15 cellular contexts compared by ENCODE assay signal in the genomic region with DNA sequence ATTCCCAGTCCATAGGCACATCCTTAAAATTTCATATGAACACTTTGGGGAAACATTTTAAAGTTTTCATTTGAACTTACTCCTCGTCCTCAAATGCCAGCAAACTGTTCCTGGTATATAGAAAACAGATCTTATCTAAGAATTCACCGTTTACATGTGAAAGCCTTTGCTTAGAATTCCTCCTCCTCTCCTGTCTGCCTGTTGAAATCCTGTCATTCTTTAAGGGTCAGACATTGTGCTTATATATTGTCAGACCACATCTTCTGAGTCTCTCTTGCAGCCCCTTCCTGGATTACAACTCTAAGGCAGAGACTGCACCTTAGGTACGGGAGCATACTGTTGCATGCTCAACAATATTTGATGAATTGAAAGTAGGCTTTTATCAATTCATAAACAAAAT.
DNase-seq lines count a peak whose midpoint lies in the region; ATAC-seq and TF ChIP-seq lines count a peak whose summit lies in the region.
"Had no signal": no experiment of that assay in that cellular context is flagged by ENCODE, and none has a peak within 500 bp of the region (broad histone marks: within the 10 kb centered on the region; RNA-seq: fewer than 3 reads in every experiment).

No MANE protein-coding gene starts in this region.

- no peaks in the 10 kb centered on the region for H3K36me3 ChIP-seq in Caco-2 (ENCODE audit: control insufficient read depth, insufficient read depth, low read length)
- H3K36me3 ChIP-seq in HUES64 (ENCODE audit: insufficient read depth, low read length), result no peaks in the 10 kb centered on the region
- H3K36me3 ChIP-seq in endodermal cell (ENCODE audit: control insufficient read depth, insufficient read depth, low read length), result no peaks in the 10 kb centered on the region
- H3K36me3 ChIP-seq in thyroid gland, result no peaks in the 10 kb centered on the region

- peak overlapping the region; percentile 75 for H3K27ac Mint-ChIP-seq in Caco-2 (ENCODE audit: unreplicated experiment)
- H3K27ac Mint-ChIP-seq in endodermal cell, result peak overlapping the region; percentile 85
- peak overlapping the region; percentile 5 for H3K27ac Mint-ChIP-seq in mesothelial cell of epicardium
- H3K27ac Mint-ChIP-seq: CD8-positive, alpha-beta T cell had no signal

- H3K27me3 Mint-ChIP-seq in Caco-2 (ENCODE audit: insufficient read depth, unreplicated experiment) (no peaks in the 10 kb centered on the region), endodermal cell (ENCODE audit: insufficient read depth) (no peaks in the 10 kb centered on the region), mesothelial cell of epicardium (ENCODE audit: low read depth) (no peaks in the 10 kb centered on the region)

- WGBS in HUES64, result 74% methylated on average over 3 of the region's 3 CpGs
- WGBS in endodermal cell (ENCODE audit: insufficient coverage in 1 of 2, insufficient read length in 1 of 2), 2 experiments, result 58 to 79% methylated on average over 2 to 3 of the region's 3 CpGs
- 74 to 76% methylated on average over 3 of the region's 3 CpGs for WGBS in thyroid gland, 2 donors

- intact Hi-C loops in Caco-2 (cut with micrococcal nuclease; ENCODE audit: unreplicated experiment), result no loop called here
- intact Hi-C loops in thyroid gland (cut with DNase I), result no loop called here

- CTCF ChIA-PET in Caco-2 (lab: Charles Lee), result no interaction called here

- H3K4me1 Mint-ChIP-seq in Caco-2 (ENCODE audit: low read depth, unreplicated experiment) (peaks cover 17% of the 10 kb centered on the region), endodermal cell (peaks cover 10% of the 10 kb centered on the region), mesothelial cell of epicardium (peaks cover 12% of the 10 kb centered on the region)
- H3K4me1 Mint-ChIP-seq: CD14-positive monocyte had no signal

- no peak for TF ChIP-seq POLR2A in thyroid gland (IDR thresholded peaks at IDR 0.05)

- H3K4me3 ChIP-seq in Caco-2 (ENCODE audit: low read depth, low read length) (no peak overlapping the region), HUES64 (ENCODE audit: low read length) (peak overlapping the region; percentile 7; the same call in 1 of the 2 replicates), endodermal cell (ENCODE audit: low read length) (no peak overlapping the region), thyroid gland (replicated peaks in 1 of 3) (no peak overlapping the region)

- TF ChIP-seq CTCF in Caco-2 (IDR thresholded peaks at IDR 0.05; ENCODE audit: insufficient read depth in 1 of 2, low read depth in 1 of 2, low read length in 1 of 2, severe bottlenecking in 1 of 2, unreplicated experiment in 1 of 2), result no peak
- no peak for TF ChIP-seq CTCF in endodermal cell (conservative IDR thresholded peaks at IDR 0.05)
- no peak for TF ChIP-seq CTCF in mesothelial cell of epicardium (IDR thresholded peaks at IDR 0.05; ENCODE audit: unreplicated experiment)
- TF ChIP-seq CTCF in thyroid gland (IDR thresholded peaks at IDR 0.05), result no peak

- H3K4me1 ChIP-seq in Caco-2 (peaks cover 7% of the 10 kb centered on the region), HUES64 (ENCODE audit: insufficient read depth, low read length) (peaks cover 18% of the 10 kb centered on the region), endodermal cell (ENCODE audit: control insufficient read depth, insufficient read depth, low read length) (peaks cover 11% of the 10 kb centered on the region), thyroid gland (no peaks in the 10 kb centered on the region)

- peak overlapping the region; percentile 51 for H3K9ac ChIP-seq in HUES64 (ENCODE audit: low read depth, low read length)
- H3K9ac ChIP-seq in endodermal cell (ENCODE audit: extremely low read depth, low read length, poor library complexity, severe bottlenecking), result peak overlapping the region; percentile 23

- H3K4me3 Mint-ChIP-seq in Caco-2 (ENCODE audit: unreplicated experiment) (no peak overlapping the region), endodermal cell (no peak overlapping the region), mesothelial cell of epicardium (no peak overlapping the region)
- H3K4me3 Mint-ChIP-seq: CD14-positive monocyte; CD8-positive, alpha-beta T cell had no signal

- no peaks in the 10 kb centered on the region for H3K9me3 Mint-ChIP-seq in Caco-2 (ENCODE audit: unreplicated experiment)
- no peaks in the 10 kb centered on the region for H3K9me3 Mint-ChIP-seq in endodermal cell
- peaks cover 22% of the 10 kb centered on the region for H3K9me3 Mint-ChIP-seq in mesothelial cell of epicardium

- DNase-seq in Caco-2 (no peak), endodermal cell (no peak), mesothelial cell of epicardium (ENCODE audit: low spot score in 2 of 2, unreplicated experiment in 2 of 2) (no peak), LoVo (ENCODE audit: low spot score) (no peak), thyroid gland (no peak)
- DNase-seq in activated CD4-positive, alpha-beta T cell treated with anti-CD3 and anti-CD28 coated beads for 48 hours, result no peak
- DNase-seq: CD8-positive, alpha-beta T cell; COR-L47; DMS53; GF-D8 had no signal

- H3K27me3 ChIP-seq in Caco-2 (replicated peaks; ENCODE audit: control insufficient read depth, insufficient read depth, low read length) (no peaks in the 10 kb centered on the region), HUES64 (ENCODE audit: insufficient read depth, low read length) (no peaks in the 10 kb centered on the region), endodermal cell (ENCODE audit: control insufficient read depth, insufficient read depth, low read length, poor library complexity, severe bottlenecking) (no peaks in the 10 kb centered on the region), thyroid gland (no peaks in the 10 kb centered on the region)

- POLR2A ChIA-PET in Caco-2 (lab: Charles Lee), result no interaction called here

- H3K36me3 Mint-ChIP-seq in Caco-2 (ENCODE audit: insufficient read depth, unreplicated experiment) (no peaks in the 10 kb centered on the region), endodermal cell (ENCODE audit: low read depth) (peaks cover 5% of the 10 kb centered on the region), mesothelial cell of epicardium (peaks cover 5% of the 10 kb centered on the region)
- H3K36me3 Mint-ChIP-seq: CD14-positive monocyte had no signal

- BruUV-seq in Caco-2 (replicated peaks; lab: Mats Ljungman, UMichigan), result no TSS peak

- H3K9me3 ChIP-seq in Caco-2 (peaks cover 2% of the 10 kb centered on the region; the same call in 1 of the 2 replicates), HUES64 (ENCODE audit: insufficient read depth, low read depth, low read length) (no peaks in the 10 kb centered on the region), endodermal cell (ENCODE audit: control insufficient read depth, low read length) (no peaks in the 10 kb centered on the region), thyroid gland (no peaks in the 10 kb centered on the region)

- no peak for ATAC-seq in GM19351 (IDR thresholded peaks at IDR 0.05; ENCODE audit: unreplicated experiment)
- ATAC-seq: CD8-positive, alpha-beta T cell; HepG2 had no signal

- H3K27ac ChIP-seq in HUES64 (ENCODE audit: low read depth, low read length) (peak overlapping the region; percentile 68), endodermal cell (ENCODE audit: low read depth, low read length) (peak overlapping the region; percentile 88), thyroid gland (no peak overlapping the region)
- H3K27ac ChIP-seq: 22Rv1 had no signal

Comparison
In these comparisons a context has a peak if more than half of its experiments do, and no peak if none do; other contexts are left out.
1. H3K27ac Mint-ChIP-seq: peak in every context shown above with its lines; median percentile 85 in endodermal cell; 75 in Caco-2; 5 in mesothelial cell of epicardium.
2. H3K27ac ChIP-seq: peak in HUES64 (single experiment) and endodermal cell (single experiment); none in thyroid gland (0 of 3).